ENCODE assay signal across 8 cellular contexts in genomic region chr18:36095936-36096519, GRCh38. TPM values are rescaled to one million over a fixed set of nuclear protein-coding genes. Genes with fewer than 3 reads are reported as not detected.
DNase-seq lines count a peak whose midpoint lies in the region; ATAC-seq and TF ChIP-seq lines count a peak whose summit lies in the region.

No MANE protein-coding gene starts in this region.

- 24 to 31% methylated on average over 1 of the region's 1 CpG for WGBS in upper lobe of left lung, 2 donors

- H3K4me1 ChIP-seq in cardiac muscle cell (ENCODE audit: low read depth): no peaks in the 10 kb centered on the region
- no peaks in the 10 kb centered on the region for H3K4me1 ChIP-seq in upper lobe of left lung

- ATAC-seq in left cardiac atrium (no peak), upper lobe of left lung (ENCODE audit: low FRiP score in 2 of 2) (no peak)

- H3K36me3 ChIP-seq in cardiac muscle cell (no peaks in the 10 kb centered on the region), upper lobe of left lung (no peaks in the 10 kb centered on the region)

- no peak overlapping the region for H3K4me3 ChIP-seq in cardiac muscle cell
- no peak overlapping the region for H3K4me3 ChIP-seq in NB4 (ENCODE audit: low read depth, low read length)
- no peak overlapping the region for H3K4me3 ChIP-seq in foreskin fibroblast (ENCODE audit: low read depth in 1 of 2, low read length in 2 of 2)
- H3K4me3 ChIP-seq in upper lobe of left lung: no peak overlapping the region

- peak; percentile 63 to 85 for DNase-seq in cardiac muscle cell (ENCODE audit: low read depth in 1 of 2, low spot score in 1 of 2)
- no peak for DNase-seq in left cardiac atrium
- DNase-seq in NB4 (ENCODE audit: low read depth): peak; percentile 69
- DNase-seq in SW 1271 (lab: John Stamatoyannopoulos, UW): peak; percentile 27 to 68
- peak; percentile 47 to 77 for DNase-seq in foreskin fibroblast
- peak; percentile 80 for DNase-seq in renal cortical epithelial cell (ENCODE audit: low read depth)
- no peak for DNase-seq in stimulated activated CD8-positive, alpha-beta memory T cell treated with anti-CD3 and anti-CD28 coated beads, Interleukin-4, amount 100 ng/mL, for 48 hours
- no peak for DNase-seq in upper lobe of left lung

- H3K9me3 ChIP-seq in cardiac muscle cell (ENCODE audit: low read depth) (no peaks in the 10 kb centered on the region), upper lobe of left lung (no peaks in the 10 kb centered on the region)

- TF ChIP-seq POLR2A in NB4 (IDR thresholded peaks at IDR 0.05; ENCODE audit: extremely low read depth, insufficient read length) (no peak), upper lobe of left lung (IDR thresholded peaks at IDR 0.05) (no peak)

- H3K27ac ChIP-seq in cardiac muscle cell (no peak overlapping the region), upper lobe of left lung (no peak overlapping the region)

- H3K27me3 ChIP-seq in cardiac muscle cell (no peaks in the 10 kb centered on the region), upper lobe of left lung (no peaks in the 10 kb centered on the region)

- TF ChIP-seq EP300 in upper lobe of left lung (IDR thresholded peaks at IDR 0.05): no peak

- TF ChIP-seq CTCF in cardiac muscle cell (IDR thresholded peaks at IDR 0.05; ENCODE audit: low read depth, low read length) (peak; percentile 45), NB4 (IDR thresholded peaks at IDR 0.05; ENCODE audit: low read depth, low read length) (peak; percentile 20), foreskin fibroblast (IDR thresholded peaks at IDR 0.05; ENCODE audit: low read depth, low read length) (peak; percentile 25), upper lobe of left lung (IDR thresholded peaks at IDR 0.05) (peak in 3 of 6 experiments; percentile 54 to 65 (median 56))

- intact Hi-C loops in left cardiac atrium (cut with DNase I): loop anchor here in 1 of 2 donors (1.0 to 10.0 kb wide), 3 partner anchors 81 to 659 kb away; no protein-coding TSS in a partner anchor

RNA-seq across cellular contexts. Expression of gene RPRD1A, which starts 28.7 kb away (rescaled TPM):
- 77.1 and 89.3 TPM in 2 replicates for total RNA-seq in cardiac muscle cell
- polyA plus RNA-seq in cardiac muscle cell: 29.5 and 40.4 TPM in 2 replicates
- total RNA-seq in left cardiac atrium: 10 to 100 TPM; 43.0 to 43.1 TPM
- total RNA-seq in renal cortical epithelial cell: 58.2 and 58.6 TPM in 2 replicates
- 10 to 100 TPM; 30.6 to 84.4 (median 44.3) TPM for total RNA-seq in upper lobe of left lung

RNA-seq across cellular contexts. Expression of gene SLC39A6, which starts 33.1 kb away (rescaled TPM):
- total RNA-seq in cardiac muscle cell (24.1 and 35.0 TPM in 2 replicates), left cardiac atrium (10 to 100 TPM; 17.6 to 19.3 TPM), renal cortical epithelial cell (102 and 165 TPM in 2 replicates), upper lobe of left lung (10 to 100 TPM in 5 of 6 donors, 1 to 10 TPM in 1; 10.0 to 39.6 (median 22.7) TPM)
- 22.7 and 33.7 TPM in 2 replicates for polyA plus RNA-seq in cardiac muscle cell

RNA-seq across cellular contexts. Expression of gene ELP2, which starts 33.7 kb away (rescaled TPM):
- total RNA-seq in cardiac muscle cell (27.1 and 39.2 TPM in 2 replicates), left cardiac atrium (10 to 100 TPM; 41.4 to 55.7 TPM), renal cortical epithelial cell (83.9 and 84.2 TPM in 2 replicates), upper lobe of left lung (10 to 100 TPM; 33.1 to 91.5 (median 58.3) TPM)
- 46.9 and 90.1 TPM in 2 replicates for polyA plus RNA-seq in cardiac muscle cell

Comparison
In these comparisons a context has a peak if more than half of its experiments do, and no peak if none do; other contexts are left out.
1. DNase-seq: peak in cardiac muscle cell (2 of 2), NB4 (single experiment), SW 1271 (2 of 2), foreskin fibroblast (2 of 2) and renal cortical epithelial cell (single experiment); none in left cardiac atrium (single experiment), stimulated activated CD8-positive, alpha-beta memory T cell treated with anti-CD3 and anti-CD28 coated beads, Interleukin-4, amount 100 ng/mL, for 48 hours (single experiment) and upper lobe of left lung (0 of 2).